14 cellular contexts compared by ENCODE assay signal in genomic region chr9:26261503-26262330, GRCh38.
DNase-seq lines count a peak whose midpoint lies in the region; ATAC-seq, FAIRE-seq and TF ChIP-seq lines count a peak whose summit lies in the region.
"Had no signal": no experiment of that assay in that cellular context is flagged by ENCODE, and none has a peak within 500 bp of the region (broad histone marks: within the 10 kb centered on the region; RNA-seq: fewer than 3 reads in every experiment).

No MANE protein-coding gene starts in this region.

- 15% methylated on average over 3 of the region's 3 CpGs for WGBS in mammary epithelial cell (ENCODE audit: low coverage, missing lambda C conversion rate)
- 37 to 54% (median 38%) methylated on average over 3 of the region's 3 CpGs for WGBS in small intestine, 3 donors

- peak overlapping the region; percentile 75 for H3K4me2 ChIP-seq in mammary epithelial cell (ENCODE audit: insufficient read depth, low read depth, low read length)

- no peak for ATAC-seq in GM21717 (IDR thresholded peaks at IDR 0.05; ENCODE audit: unreplicated experiment)
- ATAC-seq: effector memory CD8-positive, alpha-beta T cell; HepG2; left colon had no signal

- CTCF ChIA-PET in mammary epithelial cell (lab: Charles Lee; ENCODE audit: low non-redundant PET): no interaction called here

- dilution Hi-C loops in mammary epithelial cell (cut with HindIII; ENCODE audit: low sequenced_read_pairs): no loop called here

- in situ Hi-C loops in ACHN (cut with HindIII; ENCODE audit: low pct_ligation_motif_present, low pct_unique_long_range_greater_than_20kb, low sequenced_read_pairs): no loop called here
- in situ Hi-C loops in mammary epithelial cell (cut with MboI; ENCODE audit: low sequenced_read_pairs in 2 of 2): no loop called here
- in situ Hi-C loops in G401 (cut with HindIII; ENCODE audit: low sequenced_read_pairs): no loop called here

- no peak for TF ChIP-seq CTCF in mammary epithelial cell (conservative IDR thresholded peaks at IDR 0.05 in 1 of 2, IDR thresholded peaks at IDR 0.05 in 1 of 2; ENCODE audit: extremely low read depth in 1 of 2, insufficient read depth in 1 of 2, low read depth in 1 of 2, low read length in 2 of 2)

- H3K27me3 ChIP-seq in HUES6 (ENCODE audit: control insufficient read depth, insufficient read depth, low read length) (no peaks in the 10 kb centered on the region), mammary epithelial cell (ENCODE audit: insufficient read depth, low read length) (no peaks in the 10 kb centered on the region), small intestine (ENCODE audit: control insufficient read depth in 2 of 2, insufficient read depth in 2 of 2, low read length in 2 of 2) (no peaks in the 10 kb centered on the region)

- no peaks in the 10 kb centered on the region for H3K9me3 ChIP-seq in HUES6 (ENCODE audit: control insufficient read depth, insufficient read depth, low read depth, low read length)
- no peaks in the 10 kb centered on the region for H3K9me3 ChIP-seq in mammary epithelial cell (replicated peaks; ENCODE audit: insufficient read depth, low read length)
- H3K9me3 ChIP-seq in small intestine (ENCODE audit: control insufficient read depth, low read depth): no peaks in the 10 kb centered on the region

- no peaks in the 10 kb centered on the region for H4K20me1 ChIP-seq in mammary epithelial cell (ENCODE audit: insufficient read depth, low read length)

- intact Hi-C loops in mammary epithelial cell (cut with micrococcal nuclease): no loop called here

- H3K4me3 ChIP-seq in HUES6 (ENCODE audit: low read depth, low read length): peak overlapping the region; percentile 14; the same call in 1 of the 2 replicates
- H3K4me3 ChIP-seq in mammary epithelial cell (replicated peaks in 1 of 3; ENCODE audit: insufficient read depth in 1 of 3, low read depth in 2 of 3, low read length in 3 of 3): peak overlapping the region in 1 of 3 experiments; percentile 25
- H3K4me3 ChIP-seq in small intestine (ENCODE audit: low read depth in 1 of 2, low read length in 2 of 2): no peak overlapping the region

- H2AFZ ChIP-seq in mammary epithelial cell (ENCODE audit: low read depth, low read length): peak overlapping the region; percentile 42

- no peak for FAIRE-seq in small intestine (lab: Jason Lieb, UNC)
- FAIRE-seq: HepG2 had no signal

- DNase-seq in ACHN (peak; percentile 87), mammary epithelial cell (peak; percentile 64), kidney tubule cell (ENCODE audit: low spot score) (peak; percentile 90), small intestine (no peak), G401 (ENCODE audit: low spot score) (no peak), NCI-H2227 treated with DMSO at 0.1 percent for 48 hours (lab: John Stamatoyannopoulos, UW) (no peak)
- DNase-seq: activated naive CD4-positive, alpha-beta T cell treated with anti-CD3 and anti-CD28 coated beads for 36 hours; effector memory CD8-positive, alpha-beta T cell; left colon; retina; SHP77 treated with DMSO at 0.1 percent for 48 hours had no signal

- H3K36me3 ChIP-seq in HUES6 (ENCODE audit: control insufficient read depth, insufficient read depth, low read length) (no peaks in the 10 kb centered on the region), mammary epithelial cell (ENCODE audit: insufficient read depth, low read length) (no peaks in the 10 kb centered on the region), small intestine (ENCODE audit: control insufficient read depth in 2 of 2, insufficient read depth in 2 of 2, low read length in 2 of 2) (no peaks in the 10 kb centered on the region)

- H3K4me1 ChIP-seq in HUES6 (ENCODE audit: control insufficient read depth, insufficient read depth, low read length): peaks cover 7% of the 10 kb centered on the region; the same call in 1 of the 2 replicates
- H3K4me1 ChIP-seq in mammary epithelial cell (ENCODE audit: insufficient read depth, low read length): peaks cover 44% of the 10 kb centered on the region
- no peaks in the 10 kb centered on the region for H3K4me1 ChIP-seq in small intestine (ENCODE audit: control insufficient read depth in 2 of 2, insufficient read depth in 1 of 2, low read depth in 1 of 2, low read length in 1 of 2)

- no peak overlapping the region for H3K27ac ChIP-seq in HUES6 (ENCODE audit: low read depth, low read length)
- peak overlapping the region; percentile 44 for H3K27ac ChIP-seq in mammary epithelial cell (ENCODE audit: insufficient read depth, low read depth, low read length)
- no peak overlapping the region for H3K27ac ChIP-seq in small intestine (ENCODE audit: low read depth in 1 of 2, low read length in 1 of 2)

- no TSS peak for BruUV-seq in mammary epithelial cell (replicated peaks; lab: Mats Ljungman, UMichigan)

- H3K9ac ChIP-seq in HUES6 (ENCODE audit: low read length): peak overlapping the region; percentile 35
- no peak overlapping the region for H3K9ac ChIP-seq in mammary epithelial cell (ENCODE audit: insufficient read depth, low read length)

- no peaks in the 10 kb centered on the region for H3K79me2 ChIP-seq in mammary epithelial cell (ENCODE audit: insufficient read depth, low read length)

Comparison
In these comparisons a context has a peak if more than half of its experiments do, and no peak if none do; other contexts are left out.
1. DNase-seq: peak in ACHN (single experiment), mammary epithelial cell (single experiment) and kidney tubule cell (single experiment); none in small intestine (single experiment), G401 (single experiment) and NCI-H2227 treated with DMSO at 0.1 percent for 48 hours (single experiment).